8 cellular contexts compared by ENCODE assay signal in genomic region chr3:141440942-141441341, GRCh38. TPM values are rescaled to one million over a fixed set of nuclear protein-coding genes. Genes with fewer than 3 reads are reported as not detected.
DNase-seq lines count a peak whose midpoint lies in the region; ATAC-seq and TF ChIP-seq lines count a peak whose summit lies in the region.

No MANE protein-coding gene starts in this region.

- no peak for DNase-seq in Caco-2
- no peak for DNase-seq in activated CD4-positive, alpha-beta memory T cell treated with anti-CD3 and anti-CD28 coated beads, Interleukin-2, amount 10 ng/mL, durations not matched to agents 7 days and 5 days
- DNase-seq in naive thymus-derived CD8-positive, alpha-beta T cell = no peak
- no peak for DNase-seq in stimulated activated CD4-positive, alpha-beta T cell treated with anti-CD3 and anti-CD28 coated beads, Interleukin-12 subunit alpha, Interleukin-12 subunit beta, amount 100 ng/mL, for 4 hours
- no peak for DNase-seq in NCI-H2081 (lab: John Stamatoyannopoulos, UW)
- no peak for DNase-seq in activated T-helper 1 cell treated with anti-CD3 and anti-CD28 coated beads, Interleukin-12 subunit alpha, Interleukin-12 subunit beta, Interleukin-2, Interleukin-4 antibody, amounts not matched to agents 30 ng/mL and 10 ng/mL and 1 ng/mL, durations not matched to agents 14 hours and 24 hours and 36 hours (ENCODE audit: low spot score)

- no peak for TF ChIP-seq CTCF in Caco-2 (IDR thresholded peaks at IDR 0.05; ENCODE audit: insufficient read depth in 1 of 2, low read depth in 1 of 2, low read length in 1 of 2, severe bottlenecking in 1 of 2, unreplicated experiment in 1 of 2)

- peaks cover 28% of the 10 kb centered on the region for H3K4me1 Mint-ChIP-seq in Caco-2 (ENCODE audit: low read depth, unreplicated experiment)
- H3K4me1 Mint-ChIP-seq in activated CD4-positive, alpha-beta memory T cell treated with anti-CD3 and anti-CD28 coated beads, Interleukin-2, amount 10 ng/mL, durations not matched to agents 7 days and 5 days = peaks cover 29% of the 10 kb centered on the region
- peaks cover 9 to 32% (median 21%) of the 10 kb centered on the region in 4 donors for H3K4me1 Mint-ChIP-seq in naive thymus-derived CD8-positive, alpha-beta T cell
- H3K4me1 Mint-ChIP-seq in activated T-helper 1 cell treated with anti-CD3 and anti-CD28 coated beads, Interleukin-12 subunit alpha, Interleukin-12 subunit beta, Interleukin-2, Interleukin-4 antibody, amounts not matched to agents 30 ng/mL and 10 ng/mL and 1 ng/mL, durations not matched to agents 14 hours and 24 hours and 36 hours (ENCODE audit: low read depth) = peaks cover 17% of the 10 kb centered on the region

- H3K27me3 ChIP-seq in Caco-2 (replicated peaks; ENCODE audit: control insufficient read depth, insufficient read depth, low read length) = no peaks in the 10 kb centered on the region

- no TSS peak for BruUV-seq in Caco-2 (replicated peaks; lab: Mats Ljungman, UMichigan)

- no peaks in the 10 kb centered on the region for H3K27me3 Mint-ChIP-seq in Caco-2 (ENCODE audit: insufficient read depth, unreplicated experiment)
- no peaks in the 10 kb centered on the region for H3K27me3 Mint-ChIP-seq in activated CD4-positive, alpha-beta memory T cell treated with anti-CD3 and anti-CD28 coated beads, Interleukin-2, amount 10 ng/mL, durations not matched to agents 7 days and 5 days
- no peaks in the 10 kb centered on the region for H3K27me3 Mint-ChIP-seq in naive thymus-derived CD8-positive, alpha-beta T cell
- H3K27me3 Mint-ChIP-seq in activated T-helper 1 cell treated with anti-CD3 and anti-CD28 coated beads, Interleukin-12 subunit alpha, Interleukin-12 subunit beta, Interleukin-2, Interleukin-4 antibody, amounts not matched to agents 30 ng/mL and 10 ng/mL and 1 ng/mL, durations not matched to agents 14 hours and 24 hours and 36 hours (ENCODE audit: insufficient read depth) = no peaks in the 10 kb centered on the region

- H3K36me3 Mint-ChIP-seq in Caco-2 (ENCODE audit: insufficient read depth, unreplicated experiment) = peaks cover 63% of the 10 kb centered on the region
- H3K36me3 Mint-ChIP-seq in activated CD4-positive, alpha-beta memory T cell treated with anti-CD3 and anti-CD28 coated beads, Interleukin-2, amount 10 ng/mL, durations not matched to agents 7 days and 5 days (ENCODE audit: low read depth) = peaks cover 52% of the 10 kb centered on the region
- H3K36me3 Mint-ChIP-seq in naive thymus-derived CD8-positive, alpha-beta T cell = peaks cover 0 to 73% (median 19%) of the 10 kb centered on the region in 3 donors
- H3K36me3 Mint-ChIP-seq in activated T-helper 1 cell treated with anti-CD3 and anti-CD28 coated beads, Interleukin-12 subunit alpha, Interleukin-12 subunit beta, Interleukin-2, Interleukin-4 antibody, amounts not matched to agents 30 ng/mL and 10 ng/mL and 1 ng/mL, durations not matched to agents 14 hours and 24 hours and 36 hours (ENCODE audit: low read depth) = peaks cover 21% of the 10 kb centered on the region

- H3K36me3 ChIP-seq in Caco-2 (ENCODE audit: control insufficient read depth, insufficient read depth, low read length) = peaks cover 1% of the 10 kb centered on the region

- H3K9me3 ChIP-seq in Caco-2 = no peaks in the 10 kb centered on the region

- H3K4me3 Mint-ChIP-seq in Caco-2 (ENCODE audit: unreplicated experiment) = no peak overlapping the region
- no peak overlapping the region for H3K4me3 Mint-ChIP-seq in activated CD4-positive, alpha-beta memory T cell treated with anti-CD3 and anti-CD28 coated beads, Interleukin-2, amount 10 ng/mL, durations not matched to agents 7 days and 5 days
- no peak overlapping the region for H3K4me3 Mint-ChIP-seq in naive thymus-derived CD8-positive, alpha-beta T cell
- H3K4me3 Mint-ChIP-seq in activated T-helper 1 cell treated with anti-CD3 and anti-CD28 coated beads, Interleukin-12 subunit alpha, Interleukin-12 subunit beta, Interleukin-2, Interleukin-4 antibody, amounts not matched to agents 30 ng/mL and 10 ng/mL and 1 ng/mL, durations not matched to agents 14 hours and 24 hours and 36 hours = no peak overlapping the region

- H3K9me3 Mint-ChIP-seq in Caco-2 (ENCODE audit: unreplicated experiment) = no peaks in the 10 kb centered on the region
- no peaks in the 10 kb centered on the region for H3K9me3 Mint-ChIP-seq in activated CD4-positive, alpha-beta memory T cell treated with anti-CD3 and anti-CD28 coated beads, Interleukin-2, amount 10 ng/mL, durations not matched to agents 7 days and 5 days
- H3K9me3 Mint-ChIP-seq in naive thymus-derived CD8-positive, alpha-beta T cell = no peaks in the 10 kb centered on the region
- no peaks in the 10 kb centered on the region for H3K9me3 Mint-ChIP-seq in activated T-helper 1 cell treated with anti-CD3 and anti-CD28 coated beads, Interleukin-12 subunit alpha, Interleukin-12 subunit beta, Interleukin-2, Interleukin-4 antibody, amounts not matched to agents 30 ng/mL and 10 ng/mL and 1 ng/mL, durations not matched to agents 14 hours and 24 hours and 36 hours

- no peak overlapping the region for H3K4me3 ChIP-seq in Caco-2 (ENCODE audit: low read depth, low read length)

- CTCF ChIA-PET in Caco-2 (lab: Charles Lee) = interaction anchor here (0.8 to 2.1 kb wide), 2 partner anchors 9 to 80 kb away, joined by 3 to 10 read pairs; no protein-coding TSS in a partner anchor
- CTCF ChIA-PET in activated CD4-positive, alpha-beta memory T cell treated with anti-CD3 and anti-CD28 coated beads, Interleukin-2, amount 10 ng/mL, durations not matched to agents 7 days and 5 days (lab: Charles Lee) = interaction anchor here (0.7 to 4.9 kb wide), 26 partner anchors 9 to 209 kb away, joined by 3 to 58 read pairs (median 6); partner anchors contain the start of gene PXYLP1

- peak; percentile 23 for ATAC-seq in GM21723 (IDR thresholded peaks at IDR 0.05; ENCODE audit: unreplicated experiment)
- ATAC-seq in naive thymus-derived CD8-positive, alpha-beta T cell = peak in 1 of 2 donors; percentile 18
- ATAC-seq in HG03159 (IDR thresholded peaks at IDR 0.05; ENCODE audit: unreplicated experiment) = no peak

- intact Hi-C loops in Caco-2 (cut with micrococcal nuclease; ENCODE audit: unreplicated experiment) = loop anchor here (1.0 to 2.0 kb wide), 2 partner anchors 38 to 80 kb away; no protein-coding TSS in a partner anchor
- intact Hi-C loops in activated T-helper 1 cell treated with anti-CD3 and anti-CD28 coated beads, Interleukin-12 subunit alpha, Interleukin-12 subunit beta, Interleukin-2, Interleukin-4 antibody, amounts not matched to agents 30 ng/mL and 10 ng/mL and 1 ng/mL, durations not matched to agents 14 hours and 24 hours and 36 hours (cut with micrococcal nuclease) = loop anchor here (1.0 kb wide), 7 partner anchors 11 to 138 kb away; no protein-coding TSS in a partner anchor

- H3K4me1 ChIP-seq in Caco-2 = peaks cover 23% of the 10 kb centered on the region

- peak overlapping the region; percentile 45 for H3K27ac Mint-ChIP-seq in Caco-2 (ENCODE audit: unreplicated experiment)
- peak overlapping the region; percentile 81 for H3K27ac Mint-ChIP-seq in activated CD4-positive, alpha-beta memory T cell treated with anti-CD3 and anti-CD28 coated beads, Interleukin-2, amount 10 ng/mL, durations not matched to agents 7 days and 5 days
- peak overlapping the region in 6 of 10 donors; percentile 0 to 84 (median 75) for H3K27ac Mint-ChIP-seq in naive thymus-derived CD8-positive, alpha-beta T cell
- no peak overlapping the region for H3K27ac Mint-ChIP-seq in activated T-helper 1 cell treated with anti-CD3 and anti-CD28 coated beads, Interleukin-12 subunit alpha, Interleukin-12 subunit beta, Interleukin-2, Interleukin-4 antibody, amounts not matched to agents 30 ng/mL and 10 ng/mL and 1 ng/mL, durations not matched to agents 14 hours and 24 hours and 36 hours

- POLR2A ChIA-PET in Caco-2 (lab: Charles Lee) = no interaction called here
- POLR2A ChIA-PET in activated CD4-positive, alpha-beta memory T cell treated with anti-CD3 and anti-CD28 coated beads, Interleukin-2, amount 10 ng/mL, durations not matched to agents 7 days and 5 days (lab: Charles Lee) = interaction anchor here (0.7 to 3.4 kb wide), 6 partner anchors 28 to 133 kb away, joined by 3 to 20 read pairs (median 5); partner anchors contain the start of gene ZBTB38
- POLR2A ChIA-PET in naive thymus-derived CD8-positive, alpha-beta T cell (lab: Charles Lee) = interaction anchor here (0.7 to 2.4 kb wide), 3 partner anchors 12 to 129 kb away, joined by 3 to 11 read pairs (median 3); no protein-coding TSS in a partner anchor

RNA-seq across cellular contexts. Expression of gene RASA2, which starts 45.9 kb away (rescaled TPM):
- 17.2 and 26.7 TPM in 2 replicates for total RNA-seq in Caco-2 (2022)
- 10 to 100 TPM; 53.7 to 54.5 TPM for total RNA-seq in activated CD4-positive, alpha-beta memory T cell treated with anti-CD3 and anti-CD28 coated beads, Interleukin-2, amount 10 ng/mL, durations not matched to agents 7 days and 5 days
- 100 to 1,000 TPM; 112 to 124 TPM for total RNA-seq in naive thymus-derived CD8-positive, alpha-beta T cell
- polyA plus RNA-seq in naive thymus-derived CD8-positive, alpha-beta T cell = 10 to 100 TPM; 55.0 to 66.8 (median 57.9) TPM
- total RNA-seq in activated T-helper 1 cell treated with anti-CD3 and anti-CD28 coated beads, Interleukin-12 subunit alpha, Interleukin-12 subunit beta, Interleukin-2, Interleukin-4 antibody, amounts not matched to agents 30 ng/mL and 10 ng/mL and 1 ng/mL, durations not matched to agents 14 hours and 24 hours and 36 hours = 37.7 and 39.2 TPM in 2 replicates
